ENCODE assay signal across 20 cellular contexts in the genomic region with DNA sequence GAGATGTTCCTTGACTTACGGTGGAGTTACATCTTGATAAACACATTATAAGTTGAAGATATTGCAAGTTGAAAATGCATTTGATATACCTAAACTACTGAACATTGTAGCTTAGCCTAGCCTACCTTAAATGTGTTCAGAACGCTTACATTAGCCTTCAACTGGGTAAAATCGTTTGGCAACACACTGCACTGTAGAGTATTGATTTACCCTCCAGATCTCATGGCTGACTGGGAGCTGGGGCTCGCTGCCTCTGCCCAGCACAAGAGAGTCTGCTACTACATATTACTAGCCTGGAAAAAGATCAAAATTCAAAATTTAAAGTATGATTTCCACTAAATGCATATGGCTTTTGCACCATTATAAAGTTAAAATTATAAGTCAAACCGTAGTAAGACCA. TPM values are rescaled to one million over a fixed set of nuclear protein-coding genes. Genes with fewer than 3 reads are reported as not detected.
DNase-seq lines count a peak whose midpoint lies in the region; ATAC-seq, FAIRE-seq and TF ChIP-seq lines count a peak whose summit lies in the region.
"Had no signal": no experiment of that assay in that cellular context is flagged by ENCODE, and none has a peak within 500 bp of the region (broad histone marks: within the 10 kb centered on the region; RNA-seq: fewer than 3 reads in every experiment).

No MANE protein-coding gene starts in this region.

- H3K9me3 ChIP-seq in PC-3 (ENCODE audit: low read length) (no peaks in the 10 kb centered on the region), kidney (ENCODE audit: control insufficient read depth in 1 of 2, low read length in 2 of 2) (no peaks in the 10 kb centered on the region), smooth muscle cell (replicated peaks; ENCODE audit: low read depth) (no peaks in the 10 kb centered on the region)
- H3K9me3 ChIP-seq: BLaER1 treated with 17β-estradiol and CSF1 and Interleukin-3, amounts not matched to agents 10 nM and 100 nM had no signal

- TF ChIP-seq CTCF in PC-3 (conservative IDR thresholded peaks at IDR 0.05; ENCODE audit: low read depth, low read length) (no peak), kidney (IDR thresholded peaks at IDR 0.05; ENCODE audit: borderline replicate concordance, extremely low read depth, insufficient read depth) (no peak), smooth muscle cell (IDR thresholded peaks at IDR 0.05; ENCODE audit: borderline replicate concordance, insufficient read depth, poor library complexity, severe bottlenecking) (no peak), brain microvascular endothelial cell (IDR thresholded peaks at IDR 0.05; ENCODE audit: low read depth, low read length, missing control alignments) (no peak)

- H3K9ac ChIP-seq in PC-3 (ENCODE audit: low read length) (no peak overlapping the region), kidney (ENCODE audit: low read length in 2 of 2) (no peak overlapping the region), smooth muscle cell (ENCODE audit: low read depth) (no peak overlapping the region)
- H3K9ac ChIP-seq: BLaER1 treated with 17β-estradiol and CSF1 and Interleukin-3, amounts not matched to agents 10 nM and 100 nM had no signal

- 93% methylated on average over 5 of the region's 5 CpGs for WGBS in smooth muscle cell (ENCODE audit: low lambda C conversion rate)

- no peaks in the 10 kb centered on the region for H3K27me3 ChIP-seq in PC-3 (ENCODE audit: low read length)
- no peaks in the 10 kb centered on the region for H3K27me3 ChIP-seq in smooth muscle cell (ENCODE audit: low read depth)
- no peaks in the 10 kb centered on the region for H3K27me3 ChIP-seq in brain microvascular endothelial cell (replicated peaks)
- H3K27me3 ChIP-seq: BLaER1 treated with 17β-estradiol and CSF1 and Interleukin-3, amounts not matched to agents 10 nM and 100 nM had no signal

- in situ Hi-C loops in brain microvascular endothelial cell (cut with HindIII; ENCODE audit: low pct_ligation_motif_present, low sequenced_read_pairs) = no loop called here

- intact Hi-C loops in PC-3 (cut with micrococcal nuclease) = no loop called here
- intact Hi-C loops in kidney (cut with DNase I) = no loop called here

- H3K4me1 ChIP-seq in PC-3 (ENCODE audit: insufficient read depth, low read length) (peaks cover 37% of the 10 kb centered on the region), kidney (ENCODE audit: control insufficient read depth in 1 of 2, insufficient read depth in 1 of 2, low read depth in 1 of 2, low read length in 2 of 2) (no peaks in the 10 kb centered on the region), smooth muscle cell (ENCODE audit: low read depth) (no peaks in the 10 kb centered on the region)
- H3K4me1 ChIP-seq: BLaER1 treated with 17β-estradiol and CSF1 and Interleukin-3, amounts not matched to agents 10 nM and 100 nM had no signal

- CTCF ChIA-PET in PC-3 (lab: Charles Lee) = interaction anchor here (0.6 to 1.2 kb wide), 4 partner anchors 37 to 1401 kb away, joined by 3 to 8 read pairs (median 4); no protein-coding TSS in a partner anchor

- H2AFZ ChIP-seq in PC-3 (ENCODE audit: low read length) = no peak overlapping the region
- H2AFZ ChIP-seq in smooth muscle cell (ENCODE audit: low read depth) = peak overlapping the region; percentile 26

- H4K20me1 ChIP-seq in PC-3 (ENCODE audit: low read length) (no peaks in the 10 kb centered on the region), smooth muscle cell (ENCODE audit: low read depth) (no peaks in the 10 kb centered on the region)
- H4K20me1 ChIP-seq: BLaER1 treated with 17β-estradiol and CSF1 and Interleukin-3, amounts not matched to agents 10 nM and 100 nM had no signal

- BruUV-seq in PC-3 (replicated peaks; lab: Mats Ljungman, UMichigan) = no TSS peak

- H3K79me2 ChIP-seq in PC-3 (ENCODE audit: low read length) = no peaks in the 10 kb centered on the region
- H3K79me2 ChIP-seq in smooth muscle cell (ENCODE audit: low read depth) = no peaks in the 10 kb centered on the region

- no peaks in the 10 kb centered on the region for H3F3A ChIP-seq in PC-3 (ENCODE audit: low read length, unreplicated experiment)
- no peaks in the 10 kb centered on the region for H3F3A ChIP-seq in smooth muscle cell (ENCODE audit: low read depth)

- ATAC-seq in PC-3 = no peak
- ATAC-seq: GM12878 had no signal

- POLR2A ChIA-PET in PC-3 (lab: Charles Lee; ENCODE audit: unreplicated experiment) = interaction anchor here (0.5 to 1.3 kb wide), 2 partner anchors 76 to 85 kb away, joined by 6 to 9 read pairs; partner anchors contain the start of gene AGR2

- H3K36me3 ChIP-seq in PC-3 (ENCODE audit: low read depth, low read length) = no peaks in the 10 kb centered on the region
- H3K36me3 ChIP-seq in kidney (ENCODE audit: control insufficient read depth in 1 of 2, insufficient read depth in 2 of 2, low read length in 2 of 2) = no peaks in the 10 kb centered on the region
- no peaks in the 10 kb centered on the region for H3K36me3 ChIP-seq in smooth muscle cell (ENCODE audit: low read depth)
- H3K36me3 ChIP-seq in brain microvascular endothelial cell (replicated peaks) = no peaks in the 10 kb centered on the region
- H3K36me3 ChIP-seq: BLaER1 treated with 17β-estradiol and CSF1 and Interleukin-3, amounts not matched to agents 10 nM and 100 nM had no signal

- H3K4me3 ChIP-seq in PC-3 (ENCODE audit: low read length) (no peak overlapping the region), kidney (ENCODE audit: low read length in 2 of 2) (no peak overlapping the region), smooth muscle cell (no peak overlapping the region), brain microvascular endothelial cell (ENCODE audit: low read depth, low read length) (no peak overlapping the region)
- H3K4me3 ChIP-seq: BLaER1 treated with 17β-estradiol and CSF1 and Interleukin-3, amounts not matched to agents 10 nM and 100 nM; GM12878 had no signal

- FAIRE-seq in kidney (lab: Jason Lieb, UNC) = no peak
- FAIRE-seq: GM12878, GM18507 had no signal

- H3K27ac ChIP-seq in PC-3 (ENCODE audit: low read length) (peak overlapping the region; percentile 64), kidney (ENCODE audit: low read depth in 2 of 2, low read length in 2 of 2) (no peak overlapping the region), smooth muscle cell (ENCODE audit: low read depth) (no peak overlapping the region), brain microvascular endothelial cell (no peak overlapping the region)
- H3K27ac ChIP-seq: 22Rv1; BLaER1 treated with 17β-estradiol and CSF1 and Interleukin-3, amounts not matched to agents 10 nM and 100 nM; HL-60 had no signal

- no peaks in the 10 kb centered on the region for H3K9me2 ChIP-seq in PC-3 (replicated peaks; ENCODE audit: low read length)

- H3K4me2 ChIP-seq in PC-3 (ENCODE audit: low read length) (peak overlapping the region; percentile 44), smooth muscle cell (no peak overlapping the region)
- H3K4me2 ChIP-seq: BLaER1 treated with 17β-estradiol and CSF1 and Interleukin-3, amounts not matched to agents 10 nM and 100 nM had no signal

- peak; percentile 20 for DNase-seq in NCI-H2107 treated with DMSO at 0.1 percent for 48 hours (lab: John Stamatoyannopoulos, UW; ENCODE audit: unreplicated experiment)
- DNase-seq in NCI-H2107 (lab: John Stamatoyannopoulos, UW) = no peak
- no peak for DNase-seq in PC-3
- peak; percentile 27 for DNase-seq in kidney
- no peak for DNase-seq in smooth muscle cell (lab: John Stamatoyannopoulos, UW; ENCODE audit: unreplicated experiment)
- DNase-seq in brain microvascular endothelial cell = no peak
- DNase-seq in NCI-H2196 treated with DMSO at 0.1 percent for 48 hours (lab: John Stamatoyannopoulos, UW; ENCODE audit: unreplicated experiment) = no peak
- no peak for DNase-seq in stimulated activated CD4-positive, alpha-beta T cell treated with anti-CD3 and anti-CD28 coated beads, Interleukin-2, amount 100 ng/mL, for 24 hours
- DNase-seq: ACHN, DMS 273 treated with DMSO at 0.1 percent for 48 hours, HCEC 1CT, HFFc6 had no signal

RNA-seq across cellular contexts. Expression of gene AGR3, which starts 7.5 kb away (rescaled TPM):
- total RNA-seq in PC-3 (2014; rRNA removed) = not detected in 2 replicates
- total RNA-seq in kidney = 20.3 TPM
- 1.7 TPM for polyA plus RNA-seq in kidney (ENCODE audit: insufficient read depth, low read depth, low replicate concordance)
- not detected in 2 replicates for total RNA-seq in smooth muscle cell
- polyA plus RNA-seq in smooth muscle cell = not detected in 2 replicates
- total RNA-seq: CD4-positive, CD25-positive, alpha-beta regulatory T cell; Daoy; GM12878; H4; HFFc6 had no signal
- polyA plus RNA-seq: CD4-positive, CD25-positive, alpha-beta regulatory T cell; GM12878 had no signal

Comparison
In these comparisons a context has a peak if more than half of its experiments do, and no peak if none do; other contexts are left out.
1. DNase-seq: peak in NCI-H2107 treated with DMSO at 0.1 percent for 48 hours (single experiment) and kidney (single experiment); none in NCI-H2107 (single experiment), PC-3 (single experiment), smooth muscle cell (single experiment), brain microvascular endothelial cell (single experiment), NCI-H2196 treated with DMSO at 0.1 percent for 48 hours (single experiment) and stimulated activated CD4-positive, alpha-beta T cell treated with anti-CD3 and anti-CD28 coated beads, Interleukin-2, amount 100 ng/mL, for 24 hours (0 of 2).
2. RNA of gene AGR3, which starts 7.5 kb away (total RNA-seq): 20.3 TPM in kidney (single experiment); not detected in PC-3 and not detected in smooth muscle cell; every median in the first group is over 10 times any median in the second.